ENCODE assay signal across 32 cellular contexts in genomic region chrX:40290519-40290918, GRCh38.
"Had no signal": no experiment of that assay in that cellular context is flagged by ENCODE, and none has a peak within 500 bp of the region (broad histone marks: within the 10 kb centered on the region; RNA-seq: fewer than 3 reads in every experiment).

No MANE protein-coding gene starts in this region.

- H3K4me3 ChIP-seq: ascending aorta, cardiac muscle cell had no signal

- H3K36me3 ChIP-seq: ascending aorta, cardiac muscle cell had no signal

- H3K27ac ChIP-seq: ascending aorta, cardiac muscle cell, VCaP had no signal

- DNase-seq: activated CD4-positive, alpha-beta memory T cell treated with anti-CD3 and anti-CD28 coated beads, Interleukin-2, amount 10 ng/mL, durations not matched to agents 7 days and 5 days; activated CD4-positive, alpha-beta T cell treated with anti-CD3 and anti-CD28 coated beads for 1 hour; activated CD4-positive, alpha-beta T cell treated with anti-CD3 and anti-CD28 coated beads for 36 hours; activated CD4-positive, alpha-beta T cell treated with anti-CD3 and anti-CD28 coated beads for 48 hours; activated CD4-positive, alpha-beta T cell treated with anti-CD3 and anti-CD28 coated beads, Interleukin-2, amount 10 ng/mL, durations not matched to agents 7 days and 5 days; activated CD4-positive, alpha-beta T cell treated with anti-CD3 and anti-CD28 coated beads, Interleukin-2, amount 50 U/mL, for 48 hours; activated CD4-positive, CD25-positive, alpha-beta regulatory T cell; activated CD8-positive, alpha-beta memory T cell treated with anti-CD3 and anti-CD28 coated beads for 24 hours; activated CD8-positive, alpha-beta memory T cell treated with anti-CD3 and anti-CD28 coated beads, Interleukin-2, amount 10 ng/mL, durations not matched to agents 7 days and 5 days; activated CD8-positive, alpha-beta memory T cell treated with anti-CD3 and anti-CD28 coated beads, Interleukin-2, amount 50 U/mL, for 48 hours; activated CD8-positive, alpha-beta T cell treated with anti-CD3 and anti-CD28 coated beads, Interleukin-2, amount 10 ng/mL, durations not matched to agents 7 days and 5 days; activated effector memory CD4-positive, alpha-beta T cell treated with Interleukin-2 at 50 U/mL for 16 hours; activated gamma-delta T cell; activated naive CD4-positive, alpha-beta T cell treated with anti-CD3 and anti-CD28 coated beads, Interleukin-2, amount 10 ng/mL, durations not matched to agents 7 days and 5 days; activated naive CD4-positive, alpha-beta T cell treated with Interleukin-2 at 50 U/mL for 16 hours; activated naive CD8-positive, alpha-beta T cell treated with anti-CD3 and anti-CD28 coated beads, Interleukin-2, amount 10 ng/mL, durations not matched to agents 7 days and 5 days; activated naive CD8-positive, alpha-beta T cell treated with anti-CD3 and anti-CD28 coated beads, Interleukin-2, amount 50 U/mL, for 24 hours; activated T-cell treated with anti-CD3 and anti-CD28 coated beads, Interleukin-2, amount 50 U/mL, for 24 hours; activated T-cell treated with anti-CD3 and anti-CD28 coated beads, Interleukin-2, amount 50 U/mL, for 48 hours; amygdala; anterior cingulate cortex; central memory CD4-positive, alpha-beta T cell; T-helper 1 cell; T-helper 2 cell; T-helper 9 cell had no signal

- H3K4me1 ChIP-seq: ascending aorta had no signal

- ATAC-seq: activated CD4-positive, alpha-beta T cell treated with anti-CD3 and anti-CD28 coated beads for 36 hours; activated CD4-positive, CD25-positive, alpha-beta regulatory T cell treated with anti-CD3 and anti-CD28 coated beads, Interleukin-2, amount 50 U/mL, for 24 hours; activated CD8-positive, alpha-beta memory T cell treated with anti-CD3 and anti-CD28 coated beads, Interleukin-2, amount 10 ng/mL, durations not matched to agents 7 days and 5 days; activated CD8-positive, alpha-beta T cell treated with anti-CD3 and anti-CD28 coated beads, Interleukin-2, amount 10 ng/mL, durations not matched to agents 7 days and 5 days; activated naive CD8-positive, alpha-beta T cell treated with anti-CD3 and anti-CD28 coated beads, Interleukin-2, amount 50 U/mL, for 24 hours; WTC11 had no signal

- H3K27me3 ChIP-seq: ascending aorta, cardiac muscle cell had no signal

- H3K9me3 ChIP-seq: ascending aorta had no signal

- FAIRE-seq: bronchial epithelial cell, TTC549 had no signal
